10 cellular contexts compared by ENCODE assay signal in genomic region chr6:53309897-53310291, GRCh38. TPM values are rescaled to one million over a fixed set of nuclear protein-coding genes. Genes with fewer than 3 reads are reported as not detected.
A peak's percentile ranks its signal among the peaks of the same experiment; 100 is the strongest.
DNase-seq lines count a peak whose midpoint lies in the region; ATAC-seq, FAIRE-seq and TF ChIP-seq lines count a peak whose summit lies in the region.
"Had no signal": no experiment of that assay in that cellular context is flagged by ENCODE, and none has a peak within 500 bp of the region (broad histone marks: within the 10 kb centered on the region; RNA-seq: fewer than 3 reads in every experiment).

No MANE protein-coding gene starts in this region.

- peaks cover 23% of the 10 kb centered on the region for H3K36me3 Mint-ChIP-seq in GM23338 (ENCODE audit: low read depth)

- no peak for TF ChIP-seq CTCF in GM23338 (conservative IDR thresholded peaks at IDR 0.05; ENCODE audit: low read depth in 2 of 2)
- no peak for TF ChIP-seq CTCF in Panc1 (IDR thresholded peaks at IDR 0.05)
- no peak for TF ChIP-seq CTCF in lower lobe of right lung (IDR thresholded peaks at IDR 0.05)
- no peak for TF ChIP-seq CTCF in heart right ventricle (IDR thresholded peaks at IDR 0.05)

- H3K9me2 ChIP-seq in GM23338 (ENCODE audit: insufficient read depth): no peaks in the 10 kb centered on the region

- H4K8ac ChIP-seq in mesenchymal stem cell (ENCODE audit: low read length): no peak overlapping the region

- H3K79me2 ChIP-seq in GM23338 (replicated peaks; ENCODE audit: insufficient read depth): peaks cover 92% of the 10 kb centered on the region

- H2BK15ac ChIP-seq in mesenchymal stem cell (ENCODE audit: low read depth, poor library complexity, severe bottlenecking): no peak overlapping the region

- TF ChIP-seq POLR2A in GM12892 (IDR thresholded peaks at IDR 0.05; ENCODE audit: low read depth, low read length): no peak

- no TSS peak for BruUV-seq in Panc1 (replicated peaks; lab: Mats Ljungman, UMichigan)

- H3K36me3 ChIP-seq in GM23338 (ENCODE audit: insufficient read depth) (no peaks in the 10 kb centered on the region; the same call in 1 of the 2 replicates), Panc1 (ENCODE audit: control insufficient read depth, insufficient read depth, low read length) (no peaks in the 10 kb centered on the region), mesenchymal stem cell (ENCODE audit: control insufficient read depth in 1 of 2, insufficient read depth in 2 of 2, low read depth in 1 of 2, low read length in 2 of 2) (no peaks in the 10 kb centered on the region), lower lobe of right lung (no peaks in the 10 kb centered on the region), heart right ventricle (no peaks in the 10 kb centered on the region)
- H3K36me3 ChIP-seq: prostate gland had no signal

- H3K9ac ChIP-seq in mesenchymal stem cell (ENCODE audit: low read length): no peak overlapping the region

- H3K4me3 ChIP-seq in GM23338 (no peak overlapping the region), Panc1 (ENCODE audit: low read depth in 2 of 2, low read length in 2 of 2) (no peak overlapping the region), mesenchymal stem cell (ENCODE audit: insufficient read depth in 1 of 2, low read depth in 1 of 2, low read length in 2 of 2) (no peak overlapping the region), lower lobe of right lung (no peak overlapping the region), heart right ventricle (no peak overlapping the region)
- H3K4me3 ChIP-seq: prostate gland had no signal

- peak; percentile 53 for FAIRE-seq in GM12892 (lab: Jason Lieb, UNC)

- H2BK5ac ChIP-seq in mesenchymal stem cell (ENCODE audit: low read depth, low read length, poor library complexity, severe bottlenecking): no peak overlapping the region

- no peak overlapping the region for H2AFZ ChIP-seq in GM23338
- H2AFZ ChIP-seq in mesenchymal stem cell (ENCODE audit: low read depth, low read length): no peak overlapping the region

- no peaks in the 10 kb centered on the region for H3K27me3 Mint-ChIP-seq in GM23338 (ENCODE audit: insufficient read depth, low read depth, poor library complexity)

- CTCF ChIA-PET in Panc1 (lab: Charles Lee): interaction anchor here (0.6 kb wide), 1 partner anchor 66 kb away, joined by 5 read pairs; no protein-coding TSS in a partner anchor

- H3K4me1 Mint-ChIP-seq in GM23338: peaks cover 42% of the 10 kb centered on the region

- H2AK5ac ChIP-seq in mesenchymal stem cell (ENCODE audit: low read length, severe bottlenecking): peak overlapping the region; percentile 23

- peak overlapping the region; percentile 55 for H3K4me2 ChIP-seq in GM23338
- H3K4me2 ChIP-seq in mesenchymal stem cell (ENCODE audit: low read length, poor library complexity, severe bottlenecking): no peak overlapping the region

- peaks cover 12% of the 10 kb centered on the region for H3K9me3 Mint-ChIP-seq in GM23338

- ATAC-seq in GM23338: no peak
- no peak for ATAC-seq in Panc1
- ATAC-seq in lower lobe of right lung: no peak
- no peak for ATAC-seq in HG03469 (IDR thresholded peaks at IDR 0.05; ENCODE audit: unreplicated experiment)
- no peak for ATAC-seq in heart right ventricle

- 44% methylated on average over 1 of the region's 3 CpGs for WGBS in mesenchymal stem cell
- WGBS in heart right ventricle, 2 donors: 81 to 82% methylated on average over 3 of the region's 3 CpGs

- H3K4me3 Mint-ChIP-seq in GM23338: no peak overlapping the region

- in situ Hi-C loops in Panc1 (cut with HindIII; ENCODE audit: low pct_unique_long_range_greater_than_20kb, low sequenced_read_pairs): no loop called here

- H3K23ac ChIP-seq in mesenchymal stem cell (ENCODE audit: low read length in 2 of 2): no peak overlapping the region

- no peaks in the 10 kb centered on the region for H3K9me3 ChIP-seq in Panc1 (ENCODE audit: control insufficient read depth, insufficient read depth, low read depth, low read length)
- H3K9me3 ChIP-seq in mesenchymal stem cell (ENCODE audit: control insufficient read depth, low read length): no peaks in the 10 kb centered on the region
- no peaks in the 10 kb centered on the region for H3K9me3 ChIP-seq in lower lobe of right lung
- peaks cover 0 to 6% (median 0%) of the 10 kb centered on the region in 11 donors for H3K9me3 ChIP-seq in heart right ventricle
- H3K9me3 ChIP-seq: prostate gland had no signal

- no peak overlapping the region for H3K27ac ChIP-seq in GM23338 (ENCODE audit: low read depth)
- peak overlapping the region; percentile 89 for H3K27ac ChIP-seq in Panc1 (ENCODE audit: low read length)
- H3K27ac ChIP-seq in mesenchymal stem cell (ENCODE audit: low read length, poor library complexity, severe bottlenecking): no peak overlapping the region
- no peak overlapping the region for H3K27ac ChIP-seq in lower lobe of right lung
- H3K27ac ChIP-seq in heart right ventricle: peak overlapping the region in 2 of 10 donors; percentile 31 to 35

- POLR2A ChIA-PET in Panc1 (lab: Charles Lee): no interaction called here

- H3K79me1 ChIP-seq in mesenchymal stem cell (replicated peaks; ENCODE audit: low read length, poor library complexity, severe bottlenecking): peaks cover 11% of the 10 kb centered on the region

- peak overlapping the region in 1 of 2 experiments; percentile 55 for H3K18ac ChIP-seq in mesenchymal stem cell (ENCODE audit: low read depth in 1 of 2, low read length in 2 of 2)

- intact Hi-C loops in Panc1 (cut with micrococcal nuclease; ENCODE audit: unreplicated experiment) (no loop called here), lower lobe of right lung (cut with DNase I) (no loop called here), heart right ventricle (cut with DNase I) (loop anchor here in 2 of 10 donors (5.0 to 10.0 kb wide), 2 partner anchors 37 to 155 kb away; partner anchors contain the start of gene ELOVL5 (in 1 of the 2))

- H3F3A ChIP-seq in GM23338 (replicated peaks; ENCODE audit: low read depth): no peaks in the 10 kb centered on the region

- DNase-seq in GM12892 (ENCODE audit: insufficient read length) (no peak), GM23338 (ENCODE audit: low spot score) (no peak), Panc1 (ENCODE audit: low read depth, low spot score) (no peak), mesenchymal stem cell (no peak), lower lobe of right lung (no peak), GM19238 (ENCODE audit: insufficient read length, low spot score) (no peak), heart right ventricle (no peak)
- DNase-seq: NCI-H748 treated with DMSO at 0.1 percent for 48 hours had no signal

- H2BK12ac ChIP-seq in mesenchymal stem cell (ENCODE audit: low read length in 2 of 2): no peak overlapping the region

- peak overlapping the region in 1 of 2 experiments; percentile 10 for H3K4ac ChIP-seq in mesenchymal stem cell (ENCODE audit: low read depth in 1 of 2, low read length in 2 of 2)

- H3K27me3 ChIP-seq in GM23338 (ENCODE audit: insufficient read depth): no peaks in the 10 kb centered on the region
- no peaks in the 10 kb centered on the region for H3K27me3 ChIP-seq in Panc1 (ENCODE audit: control insufficient read depth, insufficient read depth, low read length)
- no peaks in the 10 kb centered on the region for H3K27me3 ChIP-seq in mesenchymal stem cell (ENCODE audit: control insufficient read depth in 1 of 2, insufficient read depth in 1 of 2, low read length in 2 of 2)
- no peaks in the 10 kb centered on the region for H3K27me3 ChIP-seq in lower lobe of right lung (ENCODE audit: low read depth)
- no peaks in the 10 kb centered on the region for H3K27me3 ChIP-seq in heart right ventricle

- no peak overlapping the region for H2BK120ac ChIP-seq in mesenchymal stem cell (ENCODE audit: low read depth, low read length)

- H3K4me1 ChIP-seq in GM23338 (ENCODE audit: insufficient read depth) (peaks cover 28% of the 10 kb centered on the region), Panc1 (ENCODE audit: control insufficient read depth, insufficient read depth, low read length) (peaks cover 84% of the 10 kb centered on the region), mesenchymal stem cell (ENCODE audit: control insufficient read depth, insufficient read depth, low read depth, low read length) (peaks cover 3% of the 10 kb centered on the region), lower lobe of right lung (peaks cover 35% of the 10 kb centered on the region), heart right ventricle (peaks cover 0 to 84% (median 52%) of the 10 kb centered on the region in 9 donors)
- H3K4me1 ChIP-seq: prostate gland had no signal

- H4K20me1 ChIP-seq in GM23338 (replicated peaks; ENCODE audit: insufficient read depth): peaks cover 54% of the 10 kb centered on the region

- no peak overlapping the region for H4K91ac ChIP-seq in mesenchymal stem cell (ENCODE audit: low read length)

- H3K27ac Mint-ChIP-seq in GM23338: peak overlapping the region; percentile 67; the same call in 1 of the 2 replicates

- no peak overlapping the region for H3K14ac ChIP-seq in mesenchymal stem cell (ENCODE audit: low read length in 2 of 2)

TF ChIP-seq in GM23338, 12 proteins besides CTCF, POLR2A, EP300 and RAD21 (continues in another document):
- TF ChIP-seq EZH2 (IDR thresholded peaks at IDR 0.05; ENCODE audit: low read depth, unreplicated experiment) (no peak), ZNF331 (CRISPR knock-in tag; IDR thresholded peaks at IDR 0.05; ENCODE audit: low read depth) (no peak), CREB1 (CRISPR knock-in tag; IDR thresholded peaks at IDR 0.05; ENCODE audit: low read depth) (no peak), EZH2phosphoT487 (IDR thresholded peaks at IDR 0.05; ENCODE audit: unreplicated experiment) (no peak)

RNA-seq across cellular contexts. Expression of gene ELOVL5, which starts 38.9 kb away (rescaled TPM):
- 89.3 TPM for polyA plus RNA-seq in GM12892 (2012; ENCODE audit: missing spikeins)
- 169 and 180 TPM in 2 replicates for total RNA-seq in GM23338 (2014; rRNA removed; shearing (Covaris generic))
- 66.9 and 83.3 TPM in 2 replicates for polyA plus RNA-seq in GM23338 (2016; fragmentation: Nextera tagmentation; extraction: Ambion mirVana)
- total RNA-seq in Panc1 (2021; ENCODE audit: unreplicated experiment): 218 TPM
- 111 TPM for polyA plus RNA-seq in Panc1 (2012; ENCODE audit: insufficient read length)
- 112 TPM for polyA plus RNA-seq in mesenchymal stem cell (2013, experiment 1 of 2)
- polyA plus RNA-seq in mesenchymal stem cell (2013, experiment 2 of 2): 114 TPM
- 72.4 TPM for total RNA-seq in lower lobe of right lung
- 10 to 100 TPM; 16.9 to 48.1 (median 29.7) TPM for total RNA-seq in heart right ventricle
- 10 to 100 TPM; 17.1 to 39.0 TPM for polyA plus RNA-seq in heart right ventricle
